Comparison of ENCODE assay signal across 9 cellular contexts in the genomic region with DNA sequence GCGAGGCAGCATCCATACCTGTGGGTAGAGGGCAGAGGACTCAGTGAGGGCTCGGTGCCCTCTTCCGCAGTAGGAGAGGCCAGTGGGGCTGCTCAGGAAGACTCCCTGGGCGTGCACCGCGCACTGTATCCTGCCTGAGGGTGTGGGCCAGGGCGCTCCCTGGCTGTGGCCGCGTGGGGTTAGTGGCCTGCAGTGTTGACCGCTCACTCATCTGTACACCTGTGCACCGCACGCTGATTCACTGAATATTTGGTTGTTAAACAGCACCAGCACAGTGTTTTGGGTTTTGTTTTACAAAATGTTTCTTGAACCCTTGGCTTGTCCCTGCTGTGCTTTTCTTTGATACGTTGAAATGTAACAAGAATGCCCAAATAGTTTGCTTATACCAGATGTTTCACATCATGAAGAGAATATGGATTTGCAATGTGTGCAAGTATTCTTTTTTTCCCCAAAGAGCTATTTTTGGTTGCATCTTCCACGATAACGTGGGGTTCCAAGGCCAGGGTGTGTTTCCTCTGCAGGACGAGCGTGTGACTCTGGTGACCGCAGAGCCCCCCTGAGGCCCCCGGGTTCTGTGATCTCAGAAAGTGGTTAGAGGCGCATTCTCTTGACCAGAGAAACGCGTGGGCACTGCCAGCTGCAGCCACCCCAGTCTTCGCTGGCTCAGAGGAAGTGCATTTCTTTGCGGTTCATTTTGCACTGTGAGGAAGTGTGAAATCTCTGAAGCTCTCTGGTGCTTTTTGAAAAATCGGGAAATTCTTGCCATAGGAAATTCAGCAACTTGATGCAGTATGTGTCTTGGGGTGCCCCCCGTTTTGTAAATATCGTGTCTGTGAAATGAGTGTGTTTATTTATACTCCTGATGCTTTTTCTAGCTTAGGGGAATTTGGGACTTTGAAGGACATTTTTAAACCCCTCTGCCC. TPM values are rescaled to one million over a fixed set of nuclear protein-coding genes. Genes with fewer than 3 reads are reported as not detected.
DNase-seq lines count a peak whose midpoint lies in the region; ATAC-seq, FAIRE-seq and TF ChIP-seq lines count a peak whose summit lies in the region.
"Had no signal": no experiment of that assay in that cellular context is flagged by ENCODE, and none has a peak within 500 bp of the region (broad histone marks: within the 10 kb centered on the region; RNA-seq: fewer than 3 reads in every experiment).

No MANE protein-coding gene starts in this region.

- peak overlapping the region; percentile 78 for H3K4me2 ChIP-seq in GM12878 (ENCODE audit: control insufficient read depth, insufficient read depth)

- ATAC-seq in GM21381 (IDR thresholded peaks at IDR 0.05; ENCODE audit: unreplicated experiment) (peak; percentile 55), GM12878 (peak; percentile 65)

- H3K9me3 ChIP-seq in GM12878 (replicated peaks; ENCODE audit: control insufficient read depth, insufficient read depth, low read length) (peaks cover 6% of the 10 kb centered on the region; the same call in 2 of the 3 replicates), SJCRH30 (replicated peaks) (no peaks in the 10 kb centered on the region)

- FAIRE-seq in GM12878 (lab: Jason Lieb, UNC) (peak; percentile 95), urothelium cell line (lab: Jason Lieb, UNC) (no peak)
- FAIRE-seq: endothelial cell of umbilical vein had no signal

- peak overlapping the region; percentile 16 for H3K27ac ChIP-seq in HL-60 (replicated peaks)
- peak overlapping the region; percentile 98 for H3K27ac ChIP-seq in GM12878 (ENCODE audit: control insufficient read depth, insufficient read depth)
- no peak overlapping the region for H3K27ac ChIP-seq in SJCRH30

- H4K20me1 ChIP-seq in GM12878 (ENCODE audit: control insufficient read depth, insufficient read depth) = no peaks in the 10 kb centered on the region

- no peak; the same call in 1 of the 2 replicates for TF ChIP-seq RAD21 in GM12878 (IDR thresholded peaks at IDR 0.05; ENCODE audit: insufficient read depth, low read depth, low read length)

- POLR2A ChIA-PET in GM12878 (lab: Charles Lee) = interaction anchor here (0.9 to 2.1 kb wide), 6 partner anchors 10 to 56 kb away, joined by 3 to 12 read pairs (median 6); no protein-coding TSS in a partner anchor

- H3K4me3 ChIP-seq in HL-60 (replicated peaks; ENCODE audit: insufficient read depth, low read length) = no peak overlapping the region
- peak overlapping the region; percentile 7; the same call in 1 of the 2 replicates for H3K4me3 ChIP-seq in GM12878
- H3K4me3 ChIP-seq in SJCRH30 = no peak overlapping the region

- H3K4me1 ChIP-seq in GM12878 (ENCODE audit: control insufficient read depth, insufficient read depth, low read length) (peaks cover 63% of the 10 kb centered on the region), SJCRH30 (no peaks in the 10 kb centered on the region)

- RAD21 ChIA-PET in GM12878 (lab: Charles Lee; ENCODE audit: unreplicated experiment) = interaction anchor here (0.7 to 1.7 kb wide), 16 partner anchors 12 to 150 kb away, joined by 3 to 9 read pairs (median 4); partner anchors contain the start of genes AHRR, CCDC127 and SDHA

- H3K27me3 ChIP-seq in HL-60 (ENCODE audit: insufficient read depth, poor library complexity, severe bottlenecking) (no peaks in the 10 kb centered on the region), GM12878 (replicated peaks in 1 of 2; ENCODE audit: control insufficient read depth in 2 of 2, insufficient read depth in 2 of 2, low read length in 1 of 2) (no peaks in the 10 kb centered on the region), SJCRH30 (no peaks in the 10 kb centered on the region)

- SMC1A ChIA-PET in GM12878 (lab: Charles Lee; ENCODE audit: uncharacterized antibody, unreplicated experiment) = interaction anchor here (0.7 to 2.1 kb wide), 13 partner anchors 9 to 275 kb away, joined by 3 to 10 read pairs (median 4); no protein-coding TSS in a partner anchor

- no peak; the same call in 1 of the 2 replicates for TF ChIP-seq POLR2A in GM12878 (IDR thresholded peaks at IDR 0.05; ENCODE audit: low read depth, low read length)

- no peak overlapping the region for H3K4me3 Mint-ChIP-seq in osteocyte (ENCODE audit: unreplicated experiment)

- H3K9me3 Mint-ChIP-seq in osteocyte (ENCODE audit: unreplicated experiment) = peaks cover 22% of the 10 kb centered on the region

- H3K36me3 Mint-ChIP-seq in osteocyte (ENCODE audit: unreplicated experiment) = peaks cover 32% of the 10 kb centered on the region

- H3K36me3 ChIP-seq in GM12878 (ENCODE audit: control insufficient read depth in 2 of 2, insufficient read depth in 2 of 2, low read length in 1 of 2) (peaks cover 18 to 37% of the 10 kb centered on the region in 2 experiments), SJCRH30 (no peaks in the 10 kb centered on the region)

- intact Hi-C loops in GM12878 (cut with micrococcal nuclease; ENCODE audit: unreplicated experiment) = loop anchor here (1.0 to 2.0 kb wide), 3 partner anchors 24 to 56 kb away; no protein-coding TSS in a partner anchor

- no peak overlapping the region for H2AFZ ChIP-seq in GM12878 (ENCODE audit: control insufficient read depth, low read depth, low read length)

- no peaks in the 10 kb centered on the region for H3K27me3 Mint-ChIP-seq in osteocyte (ENCODE audit: unreplicated experiment)

- CTCF ChIA-PET in GM12878 (lab: Yijun Ruan, JAX) = interaction anchor here (0.8 to 3.1 kb wide), 7 partner anchors 35 to 78 kb away, joined by 3 to 15 read pairs (median 4); partner anchors contain the start of gene AHRR

- peaks cover 31% of the 10 kb centered on the region for H3K4me1 Mint-ChIP-seq in osteocyte (ENCODE audit: unreplicated experiment)

- peak; percentile 95 for DNase-seq in EH (ENCODE audit: low read depth)
- DNase-seq in HL-60 (ENCODE audit: low read depth in 1 of 2, low spot score in 1 of 2) = peak; percentile 70 to 94
- peak; percentile 73 for DNase-seq in GM12878 (ENCODE audit: low read depth, low spot score)
- DNase-seq in osteocyte (ENCODE audit: extremely low spot score, unreplicated experiment) = peak; percentile 82
- DNase-seq in effector CD8-positive, alpha-beta T cell (lab: John Stamatoyannopoulos, UW) = no peak
- DNase-seq in SJCRH30 = no peak
- DNase-seq in urothelium cell line (ENCODE audit: low spot score) = no peak

- in situ Hi-C loops in GM12878 (cut with MboI) = no loop called here

- H3K27ac Mint-ChIP-seq in osteocyte (ENCODE audit: unreplicated experiment) = peak overlapping the region; percentile 74

- TF ChIP-seq EP300 in GM12878 (IDR thresholded peaks at IDR 0.05; ENCODE audit: borderline replicate concordance in 1 of 2, control insufficient read depth in 1 of 2, low read depth in 2 of 2, low read length in 2 of 2) = peak; percentile 96 to 97

- H3K9ac ChIP-seq in GM12878 (ENCODE audit: control insufficient read depth, insufficient read depth, low read length) = peak overlapping the region; percentile 67

- H3K79me2 ChIP-seq in GM12878 (ENCODE audit: control insufficient read depth, insufficient read depth, low read length) = peaks cover 37% of the 10 kb centered on the region

- TF ChIP-seq CTCF in HL-60 (IDR thresholded peaks at IDR 0.05; ENCODE audit: insufficient read depth, low read length) = no peak
- TF ChIP-seq CTCF in GM12878 (IDR thresholded peaks at IDR 0.05 in 2 of 3, conservative IDR thresholded peaks at IDR 0.05 in 1 of 3; ENCODE audit: control insufficient read depth in 2 of 3, extremely low read depth in 1 of 3, insufficient read depth in 1 of 3, low read depth in 3 of 3, low read length in 3 of 3) = no peak
- TF ChIP-seq CTCF in osteocyte (IDR thresholded peaks at IDR 0.05) = no peak

- 38% methylated on average over 27 of the region's 27 CpGs for WGBS in GM12878 (ENCODE audit: insufficient coverage, insufficient replicate concordance, low lambda C conversion rate, missing lambda C conversion rate)

- no TSS peak for BruUV-seq in GM12878 (replicated peaks; lab: Mats Ljungman, UMichigan)

TF ChIP-seq in GM12878, 131 proteins besides CTCF, POLR2A, EP300 and RAD21 (continues in another document):
- no peak for TF ChIP-seq NRF1 (conservative IDR thresholded peaks at IDR 0.05; ENCODE audit: low read depth, low read length)
- TF ChIP-seq MTA2 (IDR thresholded peaks at IDR 0.05; ENCODE audit: low read depth) = peak; percentile 84

RNA-seq across cellular contexts. Expression of gene AHRR, which starts 46.9 kb away (rescaled TPM):
- total RNA-seq in GM12878 (2013; cell fraction: nucleolus; rRNA removed) = 101 and 129 TPM in 2 replicates
- total RNA-seq in GM12878 (2014; rRNA removed) (19.6 and 22.1 TPM in 2 replicates), GM12878 (2014; rRNA removed; fragmentation: Illumina TruSeq; extraction: Trizol) (9.4 and 11.7 TPM in 2 replicates), GM12878 (2021) (27.8 and 35.2 TPM in 2 replicates), osteocyte (54.9 and 55.8 TPM in 2 replicates)
- 8.4 TPM for polyA plus RNA-seq in GM12878 (2011; ENCODE audit: low read depth)
- polyA plus RNA-seq in GM12878 (2011; rRNA removed) (13.5 and 17.3 TPM in 2 replicates), GM12878 (2014; fragmentation: Illumina TruSeq; extraction: Trizol) (5.7 and 10.8 TPM in 2 replicates), GM12878 (2014; fragmentation: Nextera tagmentation; extraction: Ambion mirVana) (1 to 10 TPM in 1 of 2 experiments, under 1 TPM in 1; 0.90 to 1.1 TPM), GM12878 (2014; rRNA removed) (29.8 and 30.6 TPM in 2 replicates), GM12878 (2016; fragmentation: Nextera tagmentation; extraction: Ambion mirVana) (10 to 100 TPM; 21.1 to 21.3 TPM)
- 26.3 and 28.6 TPM in 2 replicates for polyA plus RNA-seq in GM12878 (2011; cell fraction: cytosol; rRNA removed)
- 92.9 and 105 TPM in 2 replicates for polyA plus RNA-seq in GM12878 (2011; cell fraction: nucleus; rRNA removed)
- 23.5 and 31.3 TPM in 2 replicates for polyA plus RNA-seq in GM12878 (2012)
- polyA minus RNA-seq in GM12878 (2011; rRNA and poly(A)+ RNA removed) = 8.8 and 21.8 TPM in 2 replicates
- polyA minus RNA-seq in GM12878 (2011; cell fraction: cytosol; rRNA and poly(A)+ RNA removed) = 6.5 and 7.8 TPM in 2 replicates
- 24.8 and 31.4 TPM in 2 replicates for polyA minus RNA-seq in GM12878 (2011; cell fraction: nucleus; rRNA and poly(A)+ RNA removed)
- 0.15 and 0.20 TPM in 2 replicates for total RNA-seq in SJCRH30 (2014; rRNA removed; shearing (Covaris generic))

Comparison
In these comparisons a context has a peak if more than half of its experiments do, and no peak if none do; other contexts are left out.
1. DNase-seq: peak in EH (single experiment), HL-60 (2 of 2), GM12878 (single experiment) and osteocyte (single experiment); none in effector CD8-positive, alpha-beta T cell (single experiment), SJCRH30 (0 of 2) and urothelium cell line (single experiment).